8 cellular contexts compared by ENCODE assay signal in genomic region chr3:180679178-180680096, GRCh38. TPM values are rescaled to one million over a fixed set of nuclear protein-coding genes. Genes with fewer than 3 reads are reported as not detected.
DNase-seq lines count a peak whose midpoint lies in the region; ATAC-seq and TF ChIP-seq lines count a peak whose summit lies in the region.

Gene CCDC39 (minus strand): TSS chr3:180679489. CDS start chr3:180679380, 109 bp downstream.

- H3K4me2 ChIP-seq in trophoblast cell (ENCODE audit: low read length): peak within 1 kb of the TSS; percentile 89

- H3K9me3 ChIP-seq in cardiac muscle cell (ENCODE audit: low read depth) (no peaks in the 10 kb centered on the region), trophoblast cell (ENCODE audit: insufficient read depth, low read depth, low read length) (no peaks in the 10 kb centered on the region)

- H3K4me3 Mint-ChIP-seq in activated naive CD8-positive, alpha-beta T cell: peak within 1 kb of the TSS; percentile 95
- peak within 1 kb of the TSS; percentile 96 for H3K4me3 Mint-ChIP-seq in type B pancreatic cell

- peaks cover 14% of the 10 kb centered on the region for H3K4me1 Mint-ChIP-seq in activated naive CD8-positive, alpha-beta T cell (ENCODE audit: low read depth)
- no peaks in the 10 kb centered on the region for H3K4me1 Mint-ChIP-seq in type B pancreatic cell (ENCODE audit: unreplicated experiment)

- H3K36me3 ChIP-seq in cardiac muscle cell (no peaks in the 10 kb centered on the region), trophoblast cell (ENCODE audit: control insufficient read depth in 1 of 2, insufficient read depth in 2 of 2, low read length in 2 of 2) (no peaks in the 10 kb centered on the region)

- TF ChIP-seq CTCF in cardiac muscle cell (IDR thresholded peaks at IDR 0.05; ENCODE audit: low read depth, low read length) (no peak), type B pancreatic cell (conservative IDR thresholded peaks at IDR 0.05) (no peak)

- peak within 1 kb of the TSS; percentile 100 for H2AFZ ChIP-seq in trophoblast cell (ENCODE audit: insufficient read depth, low read length, poor library complexity)

- peak within 1 kb of the TSS; percentile 35 for H4K91ac ChIP-seq in trophoblast cell (ENCODE audit: low read depth, low read length)

- no peak within 1 kb of the TSS for H2BK120ac ChIP-seq in trophoblast cell (ENCODE audit: insufficient read depth, low read length, poor library complexity)

- no peaks in the 10 kb centered on the region for H3K9me3 Mint-ChIP-seq in activated naive CD8-positive, alpha-beta T cell (ENCODE audit: low read depth)
- H3K9me3 Mint-ChIP-seq in type B pancreatic cell: no peaks in the 10 kb centered on the region

- H3K4me3 ChIP-seq in cardiac muscle cell (peak within 1 kb of the TSS; percentile 71), trophoblast cell (ENCODE audit: low read depth, low read length) (peak within 1 kb of the TSS; percentile 79)

- ATAC-seq in GM21576 (IDR thresholded peaks at IDR 0.05; ENCODE audit: unreplicated experiment): peak; percentile 92

- H3K27ac Mint-ChIP-seq in activated naive CD8-positive, alpha-beta T cell: peak within 1 kb of the TSS; percentile 78
- peak within 1 kb of the TSS; percentile 84 for H3K27ac Mint-ChIP-seq in type B pancreatic cell

- peak within 1 kb of the TSS; percentile 40 for H3K14ac ChIP-seq in trophoblast cell (ENCODE audit: low read length)

- H3K18ac ChIP-seq in trophoblast cell (ENCODE audit: low read length): no peak within 1 kb of the TSS

- H3K79me1 ChIP-seq in trophoblast cell (ENCODE audit: low read length): no peaks in the 10 kb centered on the region

- peaks cover 31% of the 10 kb centered on the region for H3K27me3 Mint-ChIP-seq in activated naive CD8-positive, alpha-beta T cell
- H3K27me3 Mint-ChIP-seq in type B pancreatic cell: peaks cover 49% of the 10 kb centered on the region

- H3K79me2 ChIP-seq in trophoblast cell (ENCODE audit: control insufficient read depth, insufficient read depth, low read length, poor library complexity): no peaks in the 10 kb centered on the region

- no peak within 1 kb of the TSS for H2AK5ac ChIP-seq in trophoblast cell (ENCODE audit: low read length)

- H3K27ac ChIP-seq in cardiac muscle cell: no peak within 1 kb of the TSS
- H3K27ac ChIP-seq in trophoblast cell (ENCODE audit: low read depth, low read length): no peak within 1 kb of the TSS

- peak within 1 kb of the TSS; percentile 74 for H4K12ac ChIP-seq in trophoblast cell (ENCODE audit: low read depth, low read length)

- H2BK5ac ChIP-seq in trophoblast cell (ENCODE audit: low read depth, low read length, poor library complexity): no peak within 1 kb of the TSS

- no peak within 1 kb of the TSS for H3K4ac ChIP-seq in trophoblast cell (ENCODE audit: low read depth, low read length)

- no peaks in the 10 kb centered on the region for H3K36me3 Mint-ChIP-seq in activated naive CD8-positive, alpha-beta T cell
- no peaks in the 10 kb centered on the region for H3K36me3 Mint-ChIP-seq in type B pancreatic cell

- peak; percentile 72 for DNase-seq in DMS153 treated with DMSO at 0.1 percent for 48 hours (lab: John Stamatoyannopoulos, UW; ENCODE audit: unreplicated experiment)
- peak; percentile 37 for DNase-seq in HuH-7.5 (ENCODE audit: low spot score)
- peak; percentile 84 for DNase-seq in SHP77 treated with DMSO at 0.1 percent for 48 hours (lab: John Stamatoyannopoulos, UW)
- DNase-seq in cardiac muscle cell (ENCODE audit: low read depth in 1 of 2, low spot score in 1 of 2): peak; percentile 66 to 88
- DNase-seq in trophoblast cell: peak; percentile 19 to 69
- DNase-seq in type B pancreatic cell (ENCODE audit: extremely low spot score, unreplicated experiment): peak; percentile 83

- peak within 1 kb of the TSS; percentile 34 for H3K9ac ChIP-seq in trophoblast cell (ENCODE audit: low read length)

- H3K23ac ChIP-seq in trophoblast cell (ENCODE audit: low read length): no peak within 1 kb of the TSS

- no peak within 1 kb of the TSS for H2BK12ac ChIP-seq in trophoblast cell (ENCODE audit: low read length)

- no CpG with 5 or more reads among the region's 56 CpGs for WGBS in trophoblast cell (ENCODE audit: extremely low coverage, insufficient coverage, insufficient read length)

- H4K8ac ChIP-seq in trophoblast cell (ENCODE audit: low read depth, low read length): peak within 1 kb of the TSS; percentile 92

- no peaks in the 10 kb centered on the region for H3K4me1 ChIP-seq in cardiac muscle cell (ENCODE audit: low read depth)
- H3K4me1 ChIP-seq in trophoblast cell (ENCODE audit: control insufficient read depth in 1 of 2, insufficient read depth in 2 of 2, low read length in 2 of 2): no peaks in the 10 kb centered on the region

- H3K27me3 ChIP-seq in cardiac muscle cell (peaks cover 21% of the 10 kb centered on the region), trophoblast cell (ENCODE audit: insufficient read depth, low read length) (no peaks in the 10 kb centered on the region)

RNA-seq across cellular contexts. Expression of gene CCDC39, which starts in this region (rescaled TPM):
- not detected in 2 replicates for total RNA-seq in cardiac muscle cell
- polyA plus RNA-seq in cardiac muscle cell: 0.62 TPM in 1 of 2 replicates, not detected in the other
- 0.01 TPM in 1 of 2 replicates, not detected in the other for polyA plus RNA-seq in trophoblast cell (2013)
- 0.41 TPM in 1 of 2 replicates, not detected in the other for total RNA-seq in type B pancreatic cell (ENCODE audit: low replicate concordance)

Comparison
In these comparisons a context has a peak if more than half of its experiments do, and no peak if none do; other contexts are left out.
1. Peak in DNase-seq and H3K4me3 ChIP-seq in cardiac muscle cell; RNA of the gene not detected or under 1 TPM.
2. Peak in DNase-seq in type B pancreatic cell; RNA of the gene not detected or under 1 TPM.